Comparison of ENCODE assay signal across 8 cellular contexts in the genomic region with DNA sequence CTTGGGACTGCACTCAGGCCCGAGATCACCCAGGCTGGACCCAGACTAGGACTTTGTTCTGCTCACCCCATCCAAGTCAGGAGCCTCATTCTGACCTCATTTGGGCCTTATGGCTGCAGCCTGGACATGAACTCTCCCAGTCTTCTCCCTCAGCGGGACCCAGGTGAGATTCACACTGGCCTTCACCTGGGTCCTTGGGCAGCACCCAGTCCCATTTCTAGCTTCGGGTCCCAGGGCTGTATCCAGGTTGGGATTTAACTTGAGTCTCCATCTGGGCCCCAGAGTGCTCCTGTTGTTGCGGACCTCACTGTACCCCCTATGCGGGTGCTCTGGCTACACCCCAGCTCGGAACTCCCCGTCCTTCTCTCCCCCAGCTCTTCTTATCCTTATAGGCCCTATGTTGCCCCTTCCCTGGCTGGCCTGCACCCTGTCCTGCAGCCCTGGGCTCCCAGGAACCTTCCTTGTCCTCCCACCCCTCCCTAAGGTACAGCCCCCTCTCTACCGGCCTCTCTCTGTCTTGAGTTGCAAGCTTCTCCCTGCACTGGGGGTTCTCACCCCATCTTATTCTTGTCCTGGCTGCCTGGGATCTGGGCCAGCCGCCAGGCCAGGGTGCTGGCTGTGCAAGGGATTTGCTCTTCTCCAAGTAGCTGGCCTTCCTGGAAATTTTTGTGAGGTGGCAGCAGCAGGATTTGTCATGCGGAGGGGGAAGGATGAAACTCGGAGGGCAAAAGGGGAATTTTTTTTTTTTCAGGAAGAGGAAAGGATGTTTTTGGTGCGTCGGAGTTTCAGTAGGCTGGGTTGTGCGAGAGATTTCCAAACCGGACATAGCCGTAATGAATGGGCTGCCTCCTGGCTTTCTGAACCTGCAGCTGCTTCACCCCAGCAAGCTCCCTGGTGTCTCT. TPM values are rescaled to one million over a fixed set of nuclear protein-coding genes. Genes with fewer than 3 reads are reported as not detected.
DNase-seq lines count a peak whose midpoint lies in the region; ATAC-seq and TF ChIP-seq lines count a peak whose summit lies in the region.

No MANE protein-coding gene starts in this region.

- H3K27me3 ChIP-seq in AG04450 (ENCODE audit: control insufficient read depth, insufficient read depth, low read length) = no peaks in the 10 kb centered on the region

- ATAC-seq in WTC11 (no peak), HG02840 (IDR thresholded peaks at IDR 0.05; ENCODE audit: low FRiP score, unreplicated experiment) (no peak), GM21723 (IDR thresholded peaks at IDR 0.05; ENCODE audit: unreplicated experiment) (no peak)

- intact Hi-C loops in posterior vena cava (cut with DNase I) = no loop called here

- H3K4me3 ChIP-seq in AG04450 (ENCODE audit: low read depth, low read length) = peak overlapping the region; percentile 86
- peak overlapping the region; percentile 95 for H3K4me3 ChIP-seq in fibroblast of the aortic adventitia (ENCODE audit: low read depth, low read length)

- POLR2A ChIA-PET in AG04450 (lab: Yijun Ruan, JAX) = interaction anchor here (1.2 to 3.1 kb wide), 4 partner anchors 9 to 242 kb away, joined by 4 to 14 read pairs (median 8); a partner anchor contains a TSS
- POLR2A ChIA-PET in WTC11 (lab: Charles Lee) = interaction anchor here (0.6 kb wide), 1 partner anchor 35 kb away, joined by 4 read pairs; no protein-coding TSS in a partner anchor

- peak overlapping the region; percentile 91 for H3K27ac ChIP-seq in AG04450 (ENCODE audit: low read depth, low read length)

- H3K9me3 Mint-ChIP-seq in WTC11 = peaks cover under 1% of the 10 kb centered on the region; the same call in 1 of the 2 replicates

- no peak overlapping the region for H3K27ac Mint-ChIP-seq in WTC11

- in situ Hi-C loops in GM13976 (cut with MboI; ENCODE audit: low sequenced_read_pairs, unreplicated experiment) = loop anchor here (25.0 kb wide), 2 partner anchors 152 to 227 kb away; no protein-coding TSS in a partner anchor

- peaks cover under 1% of the 10 kb centered on the region; the same call in 1 of the 2 replicates for H3K36me3 Mint-ChIP-seq in WTC11

- TF ChIP-seq CTCF in AG04450 (IDR thresholded peaks at IDR 0.05; ENCODE audit: low read depth, low read length) (no peak), GM13976 (IDR thresholded peaks at IDR 0.05; ENCODE audit: borderline replicate concordance, control extremely low read depth, extremely low read depth, insufficient read depth, missing control alignments) (no peak), WTC11 (IDR thresholded peaks at IDR 0.05) (no peak), fibroblast of the aortic adventitia (IDR thresholded peaks at IDR 0.05; ENCODE audit: insufficient read depth, low read length) (peak; percentile 18)

- H3K9me3 ChIP-seq in AG04450 (ENCODE audit: control insufficient read depth, insufficient read depth, low read length) = no peaks in the 10 kb centered on the region; the same call in 1 of the 2 replicates

- peaks cover 38% of the 10 kb centered on the region for H3K27me3 Mint-ChIP-seq in WTC11 (ENCODE audit: low read depth)

- peak overlapping the region; percentile 86 for H3K4me3 Mint-ChIP-seq in WTC11

- no peak for DNase-seq in AG04450 (ENCODE audit: low read depth, low spot score)
- DNase-seq in GM13976 (ENCODE audit: low spot score) = peak; percentile 32
- no peak for DNase-seq in WTC11 (ENCODE audit: low spot score)
- DNase-seq in fibroblast of the aortic adventitia (ENCODE audit: low read depth) = peak; percentile 50
- peak; percentile 86 for DNase-seq in posterior vena cava (ENCODE audit: low spot score)
- no peak for DNase-seq in GOT3 (lab: John Stamatoyannopoulos, UW)

- peaks cover 14% of the 10 kb centered on the region for H3K4me1 Mint-ChIP-seq in WTC11

- CTCF ChIA-PET in AG04450 (lab: Charles Lee) = interaction anchor here (1.1 to 2.1 kb wide), 3 partner anchors 156 to 227 kb away, joined by 3 to 8 read pairs (median 3); no protein-coding TSS in a partner anchor
- CTCF ChIA-PET in WTC11 (lab: Charles Lee) = interaction anchor here (0.6 to 2.3 kb wide), 6 partner anchors 10 to 226 kb away, joined by 3 to 6 read pairs (median 3); no protein-coding TSS in a partner anchor

TF ChIP-seq in WTC11, 78 proteins besides CTCF, POLR2A, EP300 and RAD21:
- no peak for TF ChIP-seq CREB1 (CRISPR knock-in tag; IDR thresholded peaks at IDR 0.05)
- TF ChIP-seq ZNF121 (CRISPR knock-in tag; IDR thresholded peaks at IDR 0.05) = no peak
- TF ChIP-seq ZNF423 (CRISPR knock-in tag; IDR thresholded peaks at IDR 0.05) = no peak
- no peak for TF ChIP-seq IRF2 (CRISPR knock-in tag; IDR thresholded peaks at IDR 0.05; ENCODE audit: borderline replicate concordance, low read depth)
- no peak for TF ChIP-seq GTF2I (CRISPR knock-in tag; conservative IDR thresholded peaks at IDR 0.05)
- TF ChIP-seq, protein P1, sequence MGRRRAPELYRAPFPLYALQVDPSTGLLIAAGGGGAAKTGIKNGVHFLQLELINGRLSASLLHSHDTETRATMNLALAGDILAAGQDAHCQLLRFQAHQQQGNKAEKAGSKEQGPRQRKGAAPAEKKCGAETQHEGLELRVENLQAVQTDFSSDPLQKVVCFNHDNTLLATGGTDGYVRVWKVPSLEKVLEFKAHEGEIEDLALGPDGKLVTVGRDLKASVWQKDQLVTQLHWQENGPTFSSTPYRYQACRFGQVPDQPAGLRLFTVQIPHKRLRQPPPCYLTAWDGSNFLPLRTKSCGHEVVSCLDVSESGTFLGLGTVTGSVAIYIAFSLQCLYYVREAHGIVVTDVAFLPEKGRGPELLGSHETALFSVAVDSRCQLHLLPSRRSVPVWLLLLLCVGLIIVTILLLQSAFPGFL (CRISPR knock-in tag; IDR thresholded peaks at IDR 0.05; ENCODE audit: borderline replicate concordance) = no peak
- TF ChIP-seq JUN (CRISPR knock-in tag; IDR thresholded peaks at IDR 0.05) = no peak
- no peak for TF ChIP-seq ZNF416 (CRISPR knock-in tag; IDR thresholded peaks at IDR 0.05)
- no peak for TF ChIP-seq RELA (CRISPR knock-in tag; IDR thresholded peaks at IDR 0.05; ENCODE audit: borderline replicate concordance)
- TF ChIP-seq ZNF317 (CRISPR knock-in tag; IDR thresholded peaks at IDR 0.05; ENCODE audit: borderline replicate concordance, low read depth) = no peak
- TF ChIP-seq CREM (CRISPR knock-in tag; IDR thresholded peaks at IDR 0.05) = no peak
- TF ChIP-seq TEAD1 (CRISPR knock-in tag; IDR thresholded peaks at IDR 0.05) = no peak
- TF ChIP-seq, protein P2, sequence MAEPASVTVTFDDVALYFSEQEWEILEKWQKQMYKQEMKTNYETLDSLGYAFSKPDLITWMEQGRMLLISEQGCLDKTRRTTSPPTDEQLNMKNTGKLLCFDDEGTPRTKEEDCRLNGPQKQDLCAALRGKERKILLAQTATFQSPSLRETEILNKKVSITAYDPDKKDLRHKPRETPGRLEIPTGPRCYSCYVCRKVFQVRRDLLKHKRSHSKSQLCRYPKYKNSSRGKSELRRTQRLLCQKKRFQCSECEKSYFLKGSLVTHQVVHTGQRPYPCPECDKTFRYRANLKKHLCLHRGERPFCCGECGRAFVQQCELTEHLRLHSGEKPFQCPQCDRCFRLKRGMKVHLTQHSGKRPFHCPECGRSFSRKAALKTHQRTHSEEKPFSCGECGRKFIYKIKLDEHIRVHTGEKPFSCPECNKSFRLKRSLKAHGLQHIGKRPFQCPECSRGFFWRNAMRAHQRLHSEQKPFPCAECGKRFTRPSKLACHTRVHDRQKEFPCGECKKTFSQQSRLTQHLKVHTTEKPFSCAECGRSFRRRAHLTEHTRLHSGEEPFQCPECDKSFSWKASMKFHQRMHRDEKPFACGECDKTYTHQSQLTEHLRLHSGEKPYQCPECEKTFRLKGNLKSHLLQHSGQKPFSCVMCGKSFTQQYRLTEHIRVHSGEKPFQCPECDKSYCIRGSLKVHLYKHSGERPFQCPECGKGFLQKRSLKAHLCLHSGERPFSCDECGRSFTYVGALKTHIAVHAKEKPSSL (CRISPR knock-in tag; conservative IDR thresholded peaks at IDR 0.05) = no peak
- no peak for TF ChIP-seq GABPB1 (CRISPR knock-in tag; IDR thresholded peaks at IDR 0.05)
- TF ChIP-seq, protein P3, sequence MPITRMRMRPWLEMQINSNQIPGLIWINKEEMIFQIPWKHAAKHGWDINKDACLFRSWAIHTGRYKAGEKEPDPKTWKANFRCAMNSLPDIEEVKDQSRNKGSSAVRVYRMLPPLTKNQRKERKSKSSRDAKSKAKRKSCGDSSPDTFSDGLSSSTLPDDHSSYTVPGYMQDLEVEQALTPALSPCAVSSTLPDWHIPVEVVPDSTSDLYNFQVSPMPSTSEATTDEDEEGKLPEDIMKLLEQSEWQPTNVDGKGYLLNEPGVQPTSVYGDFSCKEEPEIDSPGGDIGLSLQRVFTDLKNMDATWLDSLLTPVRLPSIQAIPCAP (CRISPR knock-in tag; IDR thresholded peaks at IDR 0.05) = no peak
- TF ChIP-seq, protein P4, sequence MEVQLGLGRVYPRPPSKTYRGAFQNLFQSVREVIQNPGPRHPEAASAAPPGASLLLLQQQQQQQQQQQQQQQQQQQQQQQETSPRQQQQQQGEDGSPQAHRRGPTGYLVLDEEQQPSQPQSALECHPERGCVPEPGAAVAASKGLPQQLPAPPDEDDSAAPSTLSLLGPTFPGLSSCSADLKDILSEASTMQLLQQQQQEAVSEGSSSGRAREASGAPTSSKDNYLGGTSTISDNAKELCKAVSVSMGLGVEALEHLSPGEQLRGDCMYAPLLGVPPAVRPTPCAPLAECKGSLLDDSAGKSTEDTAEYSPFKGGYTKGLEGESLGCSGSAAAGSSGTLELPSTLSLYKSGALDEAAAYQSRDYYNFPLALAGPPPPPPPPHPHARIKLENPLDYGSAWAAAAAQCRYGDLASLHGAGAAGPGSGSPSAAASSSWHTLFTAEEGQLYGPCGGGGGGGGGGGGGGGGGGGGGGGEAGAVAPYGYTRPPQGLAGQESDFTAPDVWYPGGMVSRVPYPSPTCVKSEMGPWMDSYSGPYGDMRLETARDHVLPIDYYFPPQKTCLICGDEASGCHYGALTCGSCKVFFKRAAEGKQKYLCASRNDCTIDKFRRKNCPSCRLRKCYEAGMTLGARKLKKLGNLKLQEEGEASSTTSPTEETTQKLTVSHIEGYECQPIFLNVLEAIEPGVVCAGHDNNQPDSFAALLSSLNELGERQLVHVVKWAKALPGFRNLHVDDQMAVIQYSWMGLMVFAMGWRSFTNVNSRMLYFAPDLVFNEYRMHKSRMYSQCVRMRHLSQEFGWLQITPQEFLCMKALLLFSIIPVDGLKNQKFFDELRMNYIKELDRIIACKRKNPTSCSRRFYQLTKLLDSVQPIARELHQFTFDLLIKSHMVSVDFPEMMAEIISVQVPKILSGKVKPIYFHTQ (CRISPR knock-in tag; IDR thresholded peaks at IDR 0.05) = no peak

RNA-seq across cellular contexts. Expression of a gene that starts 0.9 kb away (rescaled TPM):
- polyA plus RNA-seq in AG04450 (2011; rRNA removed) = 13.7 and 24.0 TPM in 2 replicates
- 19.0 and 26.1 TPM in 2 replicates for polyA minus RNA-seq in AG04450 (2011; rRNA and poly(A)+ RNA removed)
- total RNA-seq in WTC11 (2021) = 33.7 to 39.7 TPM (median 35.3 TPM) in 3 replicates
- 22.9 and 24.5 TPM in 2 replicates for total RNA-seq in fibroblast of the aortic adventitia (ENCODE audit: low replicate concordance)
- 10 to 100 TPM; 47.7 to 83.4 TPM for total RNA-seq in posterior vena cava

RNA-seq across cellular contexts. Expression of a gene that starts 32.2 kb away (rescaled TPM):
- polyA plus RNA-seq in AG04450 (2011; rRNA removed) = 4.0 and 5.2 TPM in 2 replicates
- 5.0 and 6.2 TPM in 2 replicates for polyA minus RNA-seq in AG04450 (2011; rRNA and poly(A)+ RNA removed)
- total RNA-seq in WTC11 (2021) (10.1 to 11.2 TPM (median 11.1 TPM) in 3 replicates), fibroblast of the aortic adventitia (ENCODE audit: low replicate concordance) (3.1 and 4.4 TPM in 2 replicates), posterior vena cava (1 to 10 TPM; 7.8 to 8.8 TPM)

Comparison
In these comparisons a context has a peak if more than half of its experiments do, and no peak if none do; other contexts are left out.
1. DNase-seq: peak in GM13976 (single experiment), fibroblast of the aortic adventitia (single experiment) and posterior vena cava (single experiment); none in AG04450 (single experiment), WTC11 (single experiment) and GOT3 (single experiment).